In genomic region chr3:5741017-5741416, GRCh38 we compare ENCODE assay signal across 37 cellular contexts.
"Had no signal": no experiment of that assay in that cellular context is flagged by ENCODE, and none has a peak within 500 bp of the region (broad histone marks: within the 10 kb centered on the region; RNA-seq: fewer than 3 reads in every experiment).

No MANE protein-coding gene starts in this region.

- DNase-seq: Karpas-422, Kasumi-1, MG63, MM.1S, MV-4-11, NCI-H1048, NCI-H1092, NCI-H1092 treated with DMSO at 0.1 percent for 48 hours, NCI-H1105 treated with DMSO at 0.1 percent for 48 hours, NCI-H1417, NCI-H1417 treated with DMSO at 0.1 percent for 48 hours, NCI-H1436, NCI-H1436 treated with DMSO at 0.1 percent for 48 hours, NCI-H146, NCI-H1694, NCI-H1694 treated with DMSO at 0.1 percent for 48 hours, NCI-H187, NCI-H187 treated with DMSO at 0.1 percent for 48 hours, NCI-H1930, NCI-H2029, NCI-H2029 treated with DMSO at 0.1 percent for 48 hours, NCI-H2081, NCI-H2081 treated with DMSO at 0.1 percent for 48 hours, NCI-H2107, NCI-H2171, NCI-H2171 treated with DMSO at 0.1 percent for 48 hours, NCI-H2227 treated with DMSO at 0.1 percent for 48 hours, NCI-H226, NCI-H345, NCI-H446, NCI-H446 treated with DMSO at 0.1 percent for 48 hours, NCI-H510A, NCI-H510A treated with DMSO at 0.1 percent for 48 hours, NCI-H524, NCI-H524 treated with DMSO at 0.1 percent for 48 hours, NCI-H526, NCI-H526 treated with DMSO at 0.1 percent for 48 hours had no signal

- H3K4me3 ChIP-seq: MG63 had no signal

- H3K9me3 ChIP-seq: MG63 had no signal

- H3K36me3 ChIP-seq: MG63 had no signal

- H3K27me3 ChIP-seq: MG63 had no signal
